15 cellular contexts compared by ENCODE assay signal in the genomic region with DNA sequence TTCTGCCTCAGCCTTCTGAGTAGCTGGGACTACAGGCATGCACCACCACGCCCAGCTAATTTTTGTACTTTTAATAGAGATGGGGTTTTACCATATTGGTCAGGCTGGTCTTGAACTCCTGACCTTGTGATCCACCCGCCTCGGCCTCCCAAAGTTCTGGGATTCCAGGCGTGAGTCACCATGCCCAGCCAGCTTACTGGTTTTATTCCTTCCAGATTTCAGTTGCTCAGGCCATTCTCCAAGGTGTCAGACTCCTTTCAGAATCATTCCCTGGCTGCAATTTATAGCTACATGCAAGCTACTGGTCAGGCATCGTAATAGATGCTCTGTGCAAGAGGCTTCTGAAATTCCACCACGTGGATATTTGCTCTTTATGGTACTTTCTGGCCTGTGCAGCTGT. TPM values are rescaled to one million over a fixed set of nuclear protein-coding genes. Genes with fewer than 3 reads are reported as not detected.
DNase-seq lines count a peak whose midpoint lies in the region; ATAC-seq and TF ChIP-seq lines count a peak whose summit lies in the region.
"Not testable (repeated sequence)": the region's sequence is repeated elsewhere in the genome, so short reads cannot be mapped to it uniquely, and the experiment has no call there.
"Had no signal": no experiment of that assay in that cellular context is flagged by ENCODE, and none has a peak within 500 bp of the region (broad histone marks: within the 10 kb centered on the region; RNA-seq: fewer than 3 reads in every experiment).

No MANE protein-coding gene starts in this region.

- TF ChIP-seq POLR2A in tibial nerve (IDR thresholded peaks at IDR 0.05) = not testable (repeated sequence)

- TF ChIP-seq EP300 in tibial nerve (IDR thresholded peaks at IDR 0.05) = not testable (repeated sequence)

- not testable (repeated sequence) for H3K9me3 Mint-ChIP-seq in GM23338; activated naive CD8-positive, alpha-beta T cell treated with anti-CD3 and anti-CD28 coated beads, Interleukin-2, amount 50 U/mL, for 24 hours; neural progenitor cell

- H3K36me3 ChIP-seq in GM23338 (ENCODE audit: insufficient read depth) = peaks cover 36% of the 10 kb centered on the region
- H3K36me3 ChIP-seq in ectodermal cell (ENCODE audit: control insufficient read depth, insufficient read depth, low read length) = peaks cover 29% of the 10 kb centered on the region
- H3K36me3 ChIP-seq in cardiac muscle cell = peaks cover 60% of the 10 kb centered on the region
- peaks cover 27% of the 10 kb centered on the region for H3K36me3 ChIP-seq in neural progenitor cell
- peaks cover 7 to 94% (median 20%) of the 10 kb centered on the region in 3 donors for H3K36me3 ChIP-seq in tibial nerve

- peaks cover 40% of the 10 kb centered on the region for H3K27me3 Mint-ChIP-seq in GM23338 (ENCODE audit: insufficient read depth, low read depth, poor library complexity)
- H3K27me3 Mint-ChIP-seq in activated naive CD8-positive, alpha-beta T cell treated with anti-CD3 and anti-CD28 coated beads, Interleukin-2, amount 50 U/mL, for 24 hours; neural progenitor cell (ENCODE audit: insufficient read depth, low read depth): not testable (repeated sequence)

- POLR2A ChIA-PET in RWPE1 (lab: Yijun Ruan, JAX; ENCODE audit: low non-redundant PET) = interaction anchor here (1.1 kb wide), 1 partner anchor 20 kb away, joined by 3 read pairs; a partner anchor contains a TSS

- peak; percentile 54 for DNase-seq in AG09319 (ENCODE audit: extremely low read depth, low read depth)
- DNase-seq in GM23338 (ENCODE audit: low spot score); RWPE1 (ENCODE audit: low spot score); activated naive CD8-positive, alpha-beta T cell treated with anti-CD3 and anti-CD28 coated beads, Interleukin-2, amount 50 U/mL, for 24 hours; neural progenitor cell (ENCODE audit: low spot score); tibial nerve (ENCODE audit: low spot score in 2 of 2): not testable (repeated sequence)
- DNase-seq in cardiac muscle cell (ENCODE audit: low read depth in 1 of 2, low spot score in 1 of 2) = peak in 1 of 2 donors; percentile 39

- H3K27me3 ChIP-seq in GM23338 (ENCODE audit: insufficient read depth); ectodermal cell (ENCODE audit: control insufficient read depth, insufficient read depth, low read length, poor library complexity, severe bottlenecking); cardiac muscle cell; neural progenitor cell; tibial nerve: not testable (repeated sequence)

- H3K4me3 ChIP-seq in GM23338; ectodermal cell (ENCODE audit: insufficient read depth, low read depth, low read length); cardiac muscle cell; neural progenitor cell; tibial nerve: not testable (repeated sequence)

- not testable (repeated sequence) for H3K4me2 ChIP-seq in GM23338, neural progenitor cell

- not testable (repeated sequence) for ATAC-seq in GM23338; activated naive CD8-positive, alpha-beta T cell treated with anti-CD3 and anti-CD28 coated beads, Interleukin-2, amount 50 U/mL, for 24 hours

- not testable (repeated sequence) for H3K4me3 Mint-ChIP-seq in GM23338; activated naive CD8-positive, alpha-beta T cell treated with anti-CD3 and anti-CD28 coated beads, Interleukin-2, amount 50 U/mL, for 24 hours; neural progenitor cell

- H3K27ac Mint-ChIP-seq in GM23338 = peak overlapping the region; percentile 68; the same call in 1 of the 2 replicates
- H3K27ac Mint-ChIP-seq in activated naive CD8-positive, alpha-beta T cell treated with anti-CD3 and anti-CD28 coated beads, Interleukin-2, amount 50 U/mL, for 24 hours = peak overlapping the region; percentile 49
- H3K27ac Mint-ChIP-seq in neural progenitor cell = not testable (repeated sequence)

- CTCF ChIA-PET in RWPE1 (lab: Yijun Ruan, JAX) = interaction anchor here (0.5 to 1.8 kb wide), 3 partner anchors 12 to 60 kb away, joined by 3 to 6 read pairs (median 4); no protein-coding TSS in a partner anchor

- not testable (repeated sequence) for H3K9ac ChIP-seq in neural progenitor cell

- H3K27ac ChIP-seq in GM23338 (ENCODE audit: low read depth) = peak overlapping the region; percentile 75
- H3K27ac ChIP-seq in RWPE1 = peak overlapping the region; percentile 70
- H3K27ac ChIP-seq in ectodermal cell (ENCODE audit: insufficient read depth, low read depth, low read length, poor library complexity, severe bottlenecking) = peak overlapping the region; percentile 9
- peak overlapping the region; percentile 73 for H3K27ac ChIP-seq in cardiac muscle cell
- H3K27ac ChIP-seq in neural progenitor cell = peak overlapping the region; percentile 17
- H3K27ac ChIP-seq in tibial nerve = peak overlapping the region in 3 of 4 donors; percentile 0 to 31 (median 13)

- 92 to 96% methylated on average over 6 of the region's 6 CpGs for WGBS in ectodermal cell, 2 experiments
- 31 to 36% methylated on average over 6 of the region's 6 CpGs for WGBS in tibial nerve, 2 donors

- H4K20me1 ChIP-seq in GM23338 (replicated peaks; ENCODE audit: insufficient read depth) = peaks cover 48% of the 10 kb centered on the region
- H4K20me1 ChIP-seq in neural progenitor cell (ENCODE audit: low read depth) = peaks cover 88% of the 10 kb centered on the region

- H3K79me2 ChIP-seq in GM23338 (replicated peaks; ENCODE audit: insufficient read depth) = not testable (repeated sequence)
- H3K79me2 ChIP-seq in neural progenitor cell (ENCODE audit: low read depth) = peaks cover 40% of the 10 kb centered on the region

- H3K36me3 Mint-ChIP-seq in GM23338 (ENCODE audit: low read depth) = peaks cover 87% of the 10 kb centered on the region
- peaks cover 48% of the 10 kb centered on the region for H3K36me3 Mint-ChIP-seq in activated naive CD8-positive, alpha-beta T cell treated with anti-CD3 and anti-CD28 coated beads, Interleukin-2, amount 50 U/mL, for 24 hours (ENCODE audit: low read depth)
- H3K36me3 Mint-ChIP-seq in neural progenitor cell = peaks cover 53% of the 10 kb centered on the region

- not testable (repeated sequence) for TF ChIP-seq CTCF in AG09319 (IDR thresholded peaks at IDR 0.05; ENCODE audit: low read depth, low read length); GM23338 (conservative IDR thresholded peaks at IDR 0.05; ENCODE audit: low read depth in 2 of 2); RWPE1 (conservative IDR thresholded peaks at IDR 0.05; ENCODE audit: low read depth); cardiac muscle cell (IDR thresholded peaks at IDR 0.05; ENCODE audit: low read depth, low read length); neural progenitor cell (IDR thresholded peaks at IDR 0.05); tibial nerve (IDR thresholded peaks at IDR 0.05)

- H3K4me1 Mint-ChIP-seq in GM23338 (peaks cover 28% of the 10 kb centered on the region), neural progenitor cell (peaks cover 34% of the 10 kb centered on the region)
- not testable (repeated sequence) for H3K4me1 Mint-ChIP-seq in activated naive CD8-positive, alpha-beta T cell treated with anti-CD3 and anti-CD28 coated beads, Interleukin-2, amount 50 U/mL, for 24 hours

- H3K9me3 ChIP-seq in ectodermal cell (ENCODE audit: control insufficient read depth, low read length); cardiac muscle cell (ENCODE audit: low read depth); neural progenitor cell (ENCODE audit: low read depth); tibial nerve: not testable (repeated sequence)

- not testable (repeated sequence) for H3K9me2 ChIP-seq in GM23338 (ENCODE audit: insufficient read depth)

- not testable (repeated sequence) for H2AFZ ChIP-seq in GM23338; neural progenitor cell (replicated peaks)

- H3K4me1 ChIP-seq in GM23338 (ENCODE audit: insufficient read depth) (peaks cover 19% of the 10 kb centered on the region), neural progenitor cell (peaks cover 43% of the 10 kb centered on the region), tibial nerve (peaks cover 0 to 63% (median 23%) of the 10 kb centered on the region in 4 donors)
- H3K4me1 ChIP-seq in ectodermal cell (ENCODE audit: control insufficient read depth, insufficient read depth, low read length); cardiac muscle cell (ENCODE audit: low read depth): not testable (repeated sequence)

- H3F3A ChIP-seq in GM23338 (replicated peaks; ENCODE audit: low read depth) (peaks cover 45% of the 10 kb centered on the region), neural progenitor cell (ENCODE audit: low read depth) (peaks cover 90% of the 10 kb centered on the region)

RNA-seq across cellular contexts. Expression of a gene that starts 17.8 kb away (rescaled TPM):
- total RNA-seq in GM23338 (2014; rRNA removed; shearing (Covaris generic)) = 15.6 and 17.9 TPM in 2 replicates
- polyA plus RNA-seq in GM23338 (2016; fragmentation: Nextera tagmentation; extraction: Ambion mirVana) = 6.6 and 7.9 TPM in 2 replicates
- 37.2 TPM for polyA plus RNA-seq in ectodermal cell (2013, experiment 1 of 4)
- polyA plus RNA-seq in ectodermal cell (2013, experiment 2 of 4) = 47.8 TPM
- 30.2 TPM for polyA plus RNA-seq in ectodermal cell (2013, experiment 3 of 4)
- 44.4 TPM for polyA plus RNA-seq in ectodermal cell (2013, experiment 4 of 4)
- total RNA-seq in cardiac muscle cell = 18.5 and 26.1 TPM in 2 replicates
- polyA plus RNA-seq in cardiac muscle cell = 15.1 and 17.6 TPM in 2 replicates
- 17.2 and 24.5 TPM in 2 replicates for total RNA-seq in neural progenitor cell (ENCODE audit: low replicate concordance)
- 10 to 100 TPM; 35.6 to 95.1 (median 58.3) TPM for total RNA-seq in tibial nerve

RNA-seq across cellular contexts. Expression of a gene that starts 19.6 kb away (rescaled TPM):
- 55.7 and 83.4 TPM in 2 replicates for total RNA-seq in GM23338 (2014; rRNA removed; shearing (Covaris generic))
- 52.1 and 57.0 TPM in 2 replicates for polyA plus RNA-seq in GM23338 (2016; fragmentation: Nextera tagmentation; extraction: Ambion mirVana)
- polyA plus RNA-seq in ectodermal cell (2013, experiment 1 of 4) = 69.3 TPM
- 75.1 TPM for polyA plus RNA-seq in ectodermal cell (2013, experiment 2 of 4)
- polyA plus RNA-seq in ectodermal cell (2013, experiment 3 of 4) = 57.8 TPM
- 67.6 TPM for polyA plus RNA-seq in ectodermal cell (2013, experiment 4 of 4)
- total RNA-seq in cardiac muscle cell = 58.3 and 68.1 TPM in 2 replicates
- 69.2 and 79.8 TPM in 2 replicates for polyA plus RNA-seq in cardiac muscle cell
- 32.4 and 72.4 TPM in 2 replicates for total RNA-seq in neural progenitor cell (ENCODE audit: low replicate concordance)
- total RNA-seq in tibial nerve = 10 to 100 TPM; 25.3 to 56.4 (median 36.1) TPM

RNA-seq across cellular contexts. Expression of a gene that starts 25.8 kb away (rescaled TPM):
- total RNA-seq in GM23338 (2014; rRNA removed; shearing (Covaris generic)) = 0.69 TPM in 1 of 2 replicates, not detected in the other
- polyA plus RNA-seq in GM23338 (2016; fragmentation: Nextera tagmentation; extraction: Ambion mirVana) = 0.71 and 0.96 TPM in 2 replicates
- not detected for polyA plus RNA-seq in ectodermal cell (2013, experiment 1 of 4)
- polyA plus RNA-seq in ectodermal cell (2013, experiment 2 of 4) = not detected
- 0.91 TPM for polyA plus RNA-seq in ectodermal cell (2013, experiment 3 of 4)
- not detected for polyA plus RNA-seq in ectodermal cell (2013, experiment 4 of 4)
- total RNA-seq in cardiac muscle cell = not detected in 2 replicates
- not detected in 2 replicates for polyA plus RNA-seq in cardiac muscle cell
- total RNA-seq in neural progenitor cell (ENCODE audit: low replicate concordance) = not detected in 2 replicates
- not detected for total RNA-seq in tibial nerve
- total RNA-seq: activated T-helper 17 cell treated with anti-CD3 and anti-CD28 coated beads, Interleukin-2, amount 50 U/mL, for 72 hours; heart right ventricle; left ventricle myocardium superior; mucosa of descending colon; OCI-LY7; T-cell; vagina had no signal
- polyA plus RNA-seq: heart right ventricle had no signal

RNA-seq across cellular contexts. Expression of a gene that starts 29.6 kb away (rescaled TPM):
- total RNA-seq in GM23338 (2014; rRNA removed; shearing (Covaris generic)) = 676 and 713 TPM in 2 replicates
- polyA plus RNA-seq in GM23338 (2016; fragmentation: Nextera tagmentation; extraction: Ambion mirVana) = 397 and 473 TPM in 2 replicates
- 1,275 TPM for polyA plus RNA-seq in ectodermal cell (2013, experiment 1 of 4)
- 1,285 TPM for polyA plus RNA-seq in ectodermal cell (2013, experiment 2 of 4)
- 933 TPM for polyA plus RNA-seq in ectodermal cell (2013, experiment 3 of 4)
- 1,049 TPM for polyA plus RNA-seq in ectodermal cell (2013, experiment 4 of 4)
- 213 and 326 TPM in 2 replicates for total RNA-seq in cardiac muscle cell
- polyA plus RNA-seq in cardiac muscle cell = 114 and 146 TPM in 2 replicates
- 403 and 435 TPM in 2 replicates for total RNA-seq in neural progenitor cell (ENCODE audit: low replicate concordance)
- 100 to 1,000 TPM; 414 to 583 (median 490) TPM for total RNA-seq in tibial nerve

RNA-seq across cellular contexts. Expression of a gene that starts 39.9 kb away (rescaled TPM):
- total RNA-seq in GM23338 (2014; rRNA removed; shearing (Covaris generic)) = 70.5 and 120 TPM in 2 replicates
- 302 and 303 TPM in 2 replicates for polyA plus RNA-seq in GM23338 (2016; fragmentation: Nextera tagmentation; extraction: Ambion mirVana)
- 92.2 TPM for polyA plus RNA-seq in ectodermal cell (2013, experiment 1 of 4)
- polyA plus RNA-seq in ectodermal cell (2013, experiment 2 of 4) = 99.3 TPM
- polyA plus RNA-seq in ectodermal cell (2013, experiment 3 of 4) = 75.8 TPM
- polyA plus RNA-seq in ectodermal cell (2013, experiment 4 of 4) = 91.5 TPM
- total RNA-seq in cardiac muscle cell = 42.9 and 48.3 TPM in 2 replicates
- 169 and 190 TPM in 2 replicates for polyA plus RNA-seq in cardiac muscle cell
- 52.2 and 67.2 TPM in 2 replicates for total RNA-seq in neural progenitor cell (ENCODE audit: low replicate concordance)
- total RNA-seq in tibial nerve = 100 to 1,000 TPM in 1 of 4 donors, 10 to 100 TPM in 3; 54.6 to 125 (median 57.0) TPM

Comparison
In these comparisons a context has a peak if more than half of its experiments do, and no peak if none do; other contexts are left out.
1. H3K27ac ChIP-seq: peak in every context shown above with its lines; median percentile 75 in GM23338; 73 in cardiac muscle cell; 70 in RWPE1; 17 in neural progenitor cell; 13 in tibial nerve; 9 in ectodermal cell.